Comparison of ENCODE assay signal across 8 cellular contexts in the genomic region with DNA sequence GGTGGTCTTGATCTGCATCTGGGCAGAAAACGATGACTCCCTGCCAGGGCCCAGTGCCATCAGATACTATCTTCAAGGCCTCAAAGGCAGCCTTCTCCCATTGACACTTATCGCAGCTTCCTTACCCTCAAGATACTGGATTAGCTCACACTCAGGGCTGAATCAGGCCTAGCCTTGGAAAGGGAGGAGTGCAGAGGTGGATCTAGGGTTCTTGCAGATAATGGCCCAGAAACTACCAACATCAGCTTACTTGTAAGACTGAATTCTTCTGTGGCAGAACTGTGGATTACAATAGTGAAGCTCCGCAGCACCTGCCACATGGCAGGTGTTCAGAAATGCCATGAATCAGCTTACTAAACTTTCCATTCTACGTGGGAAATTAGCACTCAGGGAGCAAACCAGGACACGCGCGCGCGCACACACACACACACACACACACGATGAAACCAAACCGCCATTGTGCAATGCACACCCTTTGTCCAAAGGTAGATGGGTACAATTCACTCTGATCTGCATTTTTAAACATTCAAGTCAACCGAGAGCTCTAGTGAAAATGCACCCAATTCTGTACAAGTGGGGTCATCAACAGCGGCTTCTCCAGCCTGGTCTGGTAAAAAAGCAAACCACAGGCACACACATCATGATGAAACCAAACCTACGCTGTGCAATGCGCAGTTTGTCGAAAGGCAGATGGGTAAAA. TPM values are rescaled to one million over a fixed set of nuclear protein-coding genes. Genes with fewer than 3 reads are reported as not detected.
DNase-seq lines count a peak whose midpoint lies in the region; ATAC-seq, FAIRE-seq and TF ChIP-seq lines count a peak whose summit lies in the region.

No MANE protein-coding gene starts in this region.

- H3K4me1 ChIP-seq in lower lobe of right lung: peaks cover 17% of the 10 kb centered on the region
- peaks cover 2% of the 10 kb centered on the region for H3K4me1 ChIP-seq in urinary bladder (ENCODE audit: insufficient read depth)

- no peak for FAIRE-seq in GM12891 (lab: Jason Lieb, UNC)

- ATAC-seq in lower lobe of right lung (peak; percentile 8 to 47), GM21786 (IDR thresholded peaks at IDR 0.05; ENCODE audit: unreplicated experiment) (no peak)

- H3K27me3 ChIP-seq in lower lobe of right lung (ENCODE audit: low read depth): no peaks in the 10 kb centered on the region

- H3K9me3 ChIP-seq in lower lobe of right lung: no peaks in the 10 kb centered on the region

- intact Hi-C loops in lower lobe of right lung (cut with DNase I): no loop called here

- DNase-seq in NCI-H1436 (lab: John Stamatoyannopoulos, UW) (peak; percentile 25), NCI-H1436 treated with DMSO at 0.1 percent for 48 hours (lab: John Stamatoyannopoulos, UW) (no peak), NCI-H345 treated with DMSO at 0.1 percent for 48 hours (lab: John Stamatoyannopoulos, UW; ENCODE audit: unreplicated experiment) (peak; percentile 11), cardiac fibroblast (ENCODE audit: low read depth in 2 of 2) (peak in 1 of 2 donors; percentile 11), lower lobe of right lung (no peak), GM12891 (ENCODE audit: insufficient read length, low spot score) (no peak)

- no peak for TF ChIP-seq CTCF in cardiac fibroblast (IDR thresholded peaks at IDR 0.05; ENCODE audit: low read depth, low read length)
- TF ChIP-seq CTCF in lower lobe of right lung (IDR thresholded peaks at IDR 0.05): no peak

- H3K4me3 ChIP-seq in cardiac fibroblast (replicated peaks in 1 of 2; ENCODE audit: low read depth in 2 of 2, low read length in 2 of 2) (peak overlapping the region; percentile 84 to 89), lower lobe of right lung (peak overlapping the region; percentile 91), urinary bladder (ENCODE audit: low read depth, low read length) (peak overlapping the region; percentile 82)

- WGBS in urinary bladder: 71% methylated on average over 16 of the region's 16 CpGs

- H3K27ac ChIP-seq in lower lobe of right lung (no peak overlapping the region), urinary bladder (ENCODE audit: low read depth) (no peak overlapping the region)

- H3K36me3 ChIP-seq in lower lobe of right lung (peaks cover 13% of the 10 kb centered on the region), urinary bladder (ENCODE audit: insufficient read depth) (no peaks in the 10 kb centered on the region)

- TF ChIP-seq POLR2A in GM12891 (IDR thresholded peaks at IDR 0.05; ENCODE audit: low read depth, low read length): no peak

TF ChIP-seq in GM12891, 5 proteins besides CTCF, POLR2A, EP300 and RAD21:
- TF ChIP-seq POLR2AphosphoS5 (IDR thresholded peaks at IDR 0.05; ENCODE audit: low read depth, low read length) (no peak), SPI1 (IDR thresholded peaks at IDR 0.05; ENCODE audit: low read depth, low read length) (no peak), TAF1 (IDR thresholded peaks at IDR 0.05; ENCODE audit: low read depth, low read length) (no peak), POU2F2 (IDR thresholded peaks at IDR 0.05; ENCODE audit: low read depth, low read length) (no peak), PAX5 (IDR thresholded peaks at IDR 0.05; ENCODE audit: insufficient read depth, low read length, severe bottlenecking) (no peak)

RNA-seq across cellular contexts. Expression of a gene that starts 26.2 kb away (rescaled TPM):
- total RNA-seq in lower lobe of right lung (3.7 TPM), urinary bladder (28.0 TPM)
- polyA plus RNA-seq in urinary bladder: 2.0 TPM
- polyA plus RNA-seq in GM12891 (2012; ENCODE audit: low read depth, missing spikeins): 5.8 TPM

Comparison
In these comparisons a context has a peak if more than half of its experiments do, and no peak if none do; other contexts are left out.
1. DNase-seq: peak in NCI-H1436 (single experiment) and NCI-H345 treated with DMSO at 0.1 percent for 48 hours (single experiment); none in NCI-H1436 treated with DMSO at 0.1 percent for 48 hours (single experiment), lower lobe of right lung (single experiment) and GM12891 (single experiment).
2. Peak in every context shown above with its lines, with median percentiles within 50 percentile points of each other: H3K4me3 ChIP-seq.